ENCODE assay signal across 8 cellular contexts in genomic region chr1:119648620-119649004, GRCh38. TPM values are rescaled to one million over a fixed set of nuclear protein-coding genes. Genes with fewer than 3 reads are reported as not detected.
DNase-seq lines count a peak whose midpoint lies in the region; ATAC-seq and TF ChIP-seq lines count a peak whose summit lies in the region.

No MANE protein-coding gene starts in this region.

- no peaks in the 10 kb centered on the region for H3K36me3 ChIP-seq in CD8-positive, alpha-beta memory T cell (ENCODE audit: insufficient read depth, low read length)
- H3K36me3 ChIP-seq in esophagus (ENCODE audit: control insufficient read depth in 2 of 2, insufficient read depth in 2 of 2, low read length in 1 of 2) (no peaks in the 10 kb centered on the region), ovary (no peaks in the 10 kb centered on the region)

- peak overlapping the region in 4 of 7 donors; percentile 10 to 81 (median 46) for H3K4me3 Mint-ChIP-seq in CD8-positive, alpha-beta memory T cell

- intact Hi-C loops in ovary (cut with DNase I): no loop called here

- no peak for TF ChIP-seq POLR2A in ovary (IDR thresholded peaks at IDR 0.05)

- no peak overlapping the region for H3K4me3 ChIP-seq in CD8-positive, alpha-beta memory T cell (ENCODE audit: low read length)
- H3K4me3 ChIP-seq in esophagus (ENCODE audit: low read depth in 1 of 2, low read length in 2 of 2) (peak overlapping the region; percentile 80 to 84), ovary (peak overlapping the region; percentile 65)

- peaks cover 0 to 8% (median 2%) of the 10 kb centered on the region in 5 donors for H3K9me3 Mint-ChIP-seq in CD8-positive, alpha-beta memory T cell

- POLR2A ChIA-PET in CD8-positive, alpha-beta memory T cell (lab: Charles Lee): no interaction called here
- POLR2A ChIA-PET in RWPE1 (lab: Yijun Ruan, JAX; ENCODE audit: low non-redundant PET): interaction anchor here (1.0 kb wide), 1 partner anchor 11 kb away, joined by 3 read pairs; no protein-coding TSS in a partner anchor

- no peak overlapping the region for H3K27ac ChIP-seq in CD8-positive, alpha-beta memory T cell (ENCODE audit: low read depth, low read length)
- H3K27ac ChIP-seq in RWPE1: peak overlapping the region; percentile 89
- H3K27ac ChIP-seq in esophagus (ENCODE audit: low read depth in 2 of 2, low read length in 1 of 2): peak overlapping the region; percentile 75 to 87
- H3K27ac ChIP-seq in ovary: peak overlapping the region; percentile 62 to 73

- DNase-seq in CD8-positive, alpha-beta memory T cell: no peak
- no peak for DNase-seq in RWPE1 (ENCODE audit: low spot score)
- no peak for DNase-seq in ovary
- no peak for DNase-seq in activated gamma-delta T cell (lab: John Stamatoyannopoulos, UW)
- no peak for DNase-seq in GF-D8 (lab: John Stamatoyannopoulos, UW)

- TF ChIP-seq EP300 in ovary (IDR thresholded peaks at IDR 0.05): no peak

- peaks cover 2 to 8% (median 6%) of the 10 kb centered on the region in 3 donors for H3K4me1 Mint-ChIP-seq in CD8-positive, alpha-beta memory T cell

- H3K27me3 Mint-ChIP-seq in CD8-positive, alpha-beta memory T cell: peaks cover 31 to 81% of the 10 kb centered on the region in 2 donors

- ATAC-seq in HG02938 (IDR thresholded peaks at IDR 0.05; ENCODE audit: unreplicated experiment): no peak
- ATAC-seq in HG02642 (IDR thresholded peaks at IDR 0.05; ENCODE audit: poor library complexity, unreplicated experiment): no peak

- peaks cover 11% of the 10 kb centered on the region for H3K27me3 ChIP-seq in CD8-positive, alpha-beta memory T cell (ENCODE audit: insufficient read depth, low read length, poor library complexity, severe bottlenecking)
- no peaks in the 10 kb centered on the region for H3K27me3 ChIP-seq in esophagus (ENCODE audit: control insufficient read depth in 1 of 2, insufficient read depth in 2 of 2, low read length in 2 of 2)
- no peaks in the 10 kb centered on the region for H3K27me3 ChIP-seq in ovary

- no peak overlapping the region for H3K27ac Mint-ChIP-seq in CD8-positive, alpha-beta memory T cell

- no peaks in the 10 kb centered on the region for H3K4me1 ChIP-seq in CD8-positive, alpha-beta memory T cell (ENCODE audit: insufficient read depth, low read length)
- H3K4me1 ChIP-seq in esophagus (ENCODE audit: control insufficient read depth in 2 of 2, insufficient read depth in 2 of 2, low read length in 1 of 2): peaks cover 3 to 5% of the 10 kb centered on the region in 2 donors
- peaks cover 10% of the 10 kb centered on the region for H3K4me1 ChIP-seq in ovary (ENCODE audit: insufficient read depth)

- WGBS in esophagus, 2 donors: 11 to 12% methylated on average over 10 of the region's 10 CpGs
- WGBS in ovary, 3 donors: 9 to 12% (median 11%) methylated on average over 10 of the region's 10 CpGs

- CTCF ChIA-PET in CD8-positive, alpha-beta memory T cell (lab: Charles Lee): no interaction called here
- CTCF ChIA-PET in RWPE1 (lab: Yijun Ruan, JAX): interaction anchor here (0.7 to 3.4 kb wide), 3 partner anchors 26 to 522 kb away, joined by 4 to 32 read pairs (median 4); no protein-coding TSS in a partner anchor

- H3K9me3 ChIP-seq in CD8-positive, alpha-beta memory T cell (ENCODE audit: low read length): no peaks in the 10 kb centered on the region
- no peaks in the 10 kb centered on the region for H3K9me3 ChIP-seq in esophagus (ENCODE audit: control insufficient read depth in 2 of 2, insufficient read depth in 1 of 2, low read depth in 1 of 2, low read length in 1 of 2)
- H3K9me3 ChIP-seq in ovary: no peaks in the 10 kb centered on the region

- TF ChIP-seq CTCF in RWPE1 (conservative IDR thresholded peaks at IDR 0.05; ENCODE audit: low read depth) (no peak), ovary (IDR thresholded peaks at IDR 0.05) (no peak)

- H3K36me3 Mint-ChIP-seq in CD8-positive, alpha-beta memory T cell: no peaks in the 10 kb centered on the region

RNA-seq across cellular contexts. Expression of gene ZNF697, which starts 0.5 kb away (rescaled TPM):
- under 1 TPM; 0.72 to 0.78 TPM for total RNA-seq in CD8-positive, alpha-beta memory T cell
- polyA plus RNA-seq in CD8-positive, alpha-beta memory T cell: not detected
- polyA plus RNA-seq in esophagus (under 1 TPM; 0.26 to 0.40 TPM), ovary (1 to 10 TPM; 3.6 to 6.2 TPM)
- total RNA-seq in ovary: 1 to 10 TPM; 3.0 to 9.1 (median 6.7) TPM
